In the genomic region with DNA sequence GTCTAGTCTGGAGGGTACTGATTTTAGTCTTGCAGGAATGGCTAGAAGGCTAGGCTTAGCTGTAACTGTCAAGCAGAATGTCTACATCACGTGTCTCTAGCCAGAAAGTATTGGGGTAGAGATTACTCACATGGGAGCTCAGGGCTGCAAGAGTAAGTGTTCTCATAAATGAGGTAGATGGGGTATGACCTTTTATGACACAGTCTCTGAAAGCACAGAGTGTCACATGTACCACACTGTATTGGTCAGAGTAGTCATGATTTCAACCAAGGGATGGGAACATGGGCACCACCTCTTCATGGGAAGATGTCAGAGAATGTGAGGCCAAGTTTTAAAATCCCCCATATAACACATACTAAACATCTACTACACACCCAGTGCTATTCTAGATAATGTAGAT, we compare ENCODE assay signal across 1 cellular context.
TF ChIP-seq lines count a peak whose summit lies in the region.

No MANE protein-coding gene starts in this region.

TF ChIP-seq in H1, 55 proteins besides CTCF, POLR2A, EP300 and RAD21:
- TF ChIP-seq CHD7 (IDR thresholded peaks at IDR 0.05; ENCODE audit: insufficient replicate concordance, low read length), result no peak
- no peak for TF ChIP-seq TCF12 (IDR thresholded peaks at IDR 0.05; ENCODE audit: low read depth, low read length)
- TF ChIP-seq KDM1A (IDR thresholded peaks at IDR 0.05; ENCODE audit: borderline replicate concordance, low read length), result no peak
- no peak for TF ChIP-seq FOSL1 (IDR thresholded peaks at IDR 0.05; ENCODE audit: insufficient read depth, low read depth, low read length)
- no peak for TF ChIP-seq POU5F1 (IDR thresholded peaks at IDR 0.05; ENCODE audit: low read depth, low read length)
- no peak for TF ChIP-seq CBX5 (IDR thresholded peaks at IDR 0.05; ENCODE audit: low read depth, low read length)
- no peak for TF ChIP-seq POLR2AphosphoS5 (IDR thresholded peaks at IDR 0.05; ENCODE audit: low read depth, low read length)
- TF ChIP-seq GTF2F1 (IDR thresholded peaks at IDR 0.05; ENCODE audit: borderline replicate concordance, low read depth, low read length), result no peak
- no peak for TF ChIP-seq HDAC2 (IDR thresholded peaks at IDR 0.05; ENCODE audit: borderline replicate concordance in 1 of 2, low read depth in 2 of 2, low read length in 2 of 2)
- no peak for TF ChIP-seq SP1 (IDR thresholded peaks at IDR 0.05; ENCODE audit: low read depth, low read length)
- no peak for TF ChIP-seq CHD2 (IDR thresholded peaks at IDR 0.05; ENCODE audit: low read length)
- TF ChIP-seq SP4 (IDR thresholded peaks at IDR 0.05; ENCODE audit: low read length), result no peak
- TF ChIP-seq CEBPB (IDR thresholded peaks at IDR 0.05; ENCODE audit: low read depth, low read length), result no peak
- TF ChIP-seq, protein P1, sequence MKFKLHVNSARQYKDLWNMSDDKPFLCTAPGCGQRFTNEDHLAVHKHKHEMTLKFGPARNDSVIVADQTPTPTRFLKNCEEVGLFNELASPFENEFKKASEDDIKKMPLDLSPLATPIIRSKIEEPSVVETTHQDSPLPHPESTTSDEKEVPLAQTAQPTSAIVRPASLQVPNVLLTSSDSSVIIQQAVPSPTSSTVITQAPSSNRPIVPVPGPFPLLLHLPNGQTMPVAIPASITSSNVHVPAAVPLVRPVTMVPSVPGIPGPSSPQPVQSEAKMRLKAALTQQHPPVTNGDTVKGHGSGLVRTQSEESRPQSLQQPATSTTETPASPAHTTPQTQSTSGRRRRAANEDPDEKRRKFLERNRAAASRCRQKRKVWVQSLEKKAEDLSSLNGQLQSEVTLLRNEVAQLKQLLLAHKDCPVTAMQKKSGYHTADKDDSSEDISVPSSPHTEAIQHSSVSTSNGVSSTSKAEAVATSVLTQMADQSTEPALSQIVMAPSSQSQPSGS (IDR thresholded peaks at IDR 0.05; ENCODE audit: low read length), result no peak
- TF ChIP-seq SRF (IDR thresholded peaks at IDR 0.05; ENCODE audit: low read depth, low read length), result no peak
- no peak for TF ChIP-seq CTBP2 (IDR thresholded peaks at IDR 0.05; ENCODE audit: borderline replicate concordance, insufficient read depth, insufficient read length, low read length)
- TF ChIP-seq YY1 (IDR thresholded peaks at IDR 0.05; ENCODE audit: low read depth, low read length), result no peak
- no peak for TF ChIP-seq EZH2 (IDR thresholded peaks at IDR 0.05; ENCODE audit: low read depth, low read length, severe bottlenecking)
- TF ChIP-seq ZNF274 (IDR thresholded peaks at IDR 0.05; ENCODE audit: borderline replicate concordance, extremely low read depth, low read length), result no peak
- no peak for TF ChIP-seq JUND (IDR thresholded peaks at IDR 0.05; ENCODE audit: low read length)
